In the genomic region with DNA sequence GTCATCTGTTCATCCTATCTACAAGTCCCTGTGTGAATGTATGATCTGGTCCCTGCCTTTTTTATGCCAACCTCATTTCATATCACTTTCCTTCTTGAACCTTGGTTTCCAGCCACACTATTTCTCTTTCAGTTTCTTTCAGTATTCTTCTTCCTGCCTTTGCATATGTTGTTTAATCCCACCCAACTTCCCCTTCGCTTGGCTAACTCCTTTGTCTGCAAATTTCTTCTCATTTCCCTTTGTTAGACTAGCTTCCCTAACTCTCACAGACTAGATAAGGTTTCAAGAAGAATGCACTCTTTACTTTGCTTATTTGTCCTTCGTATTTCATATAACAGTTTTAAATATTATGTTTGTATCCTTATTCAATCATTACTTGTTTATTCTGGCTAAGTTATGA, we compare ENCODE assay signal across 20 cellular contexts.
"Had no signal": no experiment of that assay in that cellular context is flagged by ENCODE, and none has a peak within 500 bp of the region (broad histone marks: within the 10 kb centered on the region; RNA-seq: fewer than 3 reads in every experiment).

No MANE protein-coding gene starts in this region.

- ATAC-seq: activated T-cell treated with anti-CD3 and anti-CD28 coated beads, Interleukin-2, amount 50 U/mL, for 4 hours; right lobe of liver; stimulated activated naive B cell treated with anti-CD40 and anti-IgM and Interleukin-4, amounts not matched to agents 10 μg/mL and 1 μg/mL and 100 μg/mL, for 72 hours had no signal

- H3K27me3 Mint-ChIP-seq: activated CD4-positive, alpha-beta memory T cell treated with anti-CD3 and anti-CD28 coated beads for 36 hours; activated naive CD8-positive, alpha-beta T cell treated with anti-CD3 and anti-CD28 coated beads for 36 hours; naive B cell; stimulated activated naive B cell treated with anti-CD40 and anti-IgM and Interleukin-4, amounts not matched to agents 10 μg/mL and 1 μg/mL and 100 μg/mL, for 72 hours had no signal

- H3K27ac ChIP-seq: esophagus muscularis mucosa, lower lobe of right lung, prostate gland, right lobe of liver, spleen had no signal

- H3K9me3 ChIP-seq: lower lobe of right lung, prostate gland, right lobe of liver had no signal

- H3K4me3 Mint-ChIP-seq: activated CD4-positive, alpha-beta memory T cell treated with anti-CD3 and anti-CD28 coated beads for 36 hours; activated naive CD8-positive, alpha-beta T cell treated with anti-CD3 and anti-CD28 coated beads for 36 hours; activated T-cell treated with anti-CD3 and anti-CD28 coated beads, Interleukin-2, amount 50 U/mL, for 4 hours; naive B cell; stimulated activated naive B cell treated with anti-CD40 and anti-IgM and Interleukin-4, amounts not matched to agents 10 μg/mL and 1 μg/mL and 100 μg/mL, for 72 hours had no signal

- H3K9me3 Mint-ChIP-seq: activated CD4-positive, alpha-beta memory T cell treated with anti-CD3 and anti-CD28 coated beads for 36 hours had no signal

- H3K36me3 Mint-ChIP-seq: activated CD4-positive, alpha-beta memory T cell treated with anti-CD3 and anti-CD28 coated beads for 36 hours; activated naive CD8-positive, alpha-beta T cell treated with anti-CD3 and anti-CD28 coated beads for 36 hours; naive B cell; stimulated activated naive B cell treated with anti-CD40 and anti-IgM and Interleukin-4, amounts not matched to agents 10 μg/mL and 1 μg/mL and 100 μg/mL, for 72 hours had no signal

- H3K36me3 ChIP-seq: esophagus muscularis mucosa, lower lobe of right lung, prostate gland, right lobe of liver, spleen had no signal

- H3K4me1 ChIP-seq: esophagus muscularis mucosa, lower lobe of right lung, prostate gland, right lobe of liver, spleen had no signal

- H3K4me1 Mint-ChIP-seq: activated naive CD8-positive, alpha-beta T cell treated with anti-CD3 and anti-CD28 coated beads for 36 hours; naive B cell; stimulated activated naive B cell treated with anti-CD40 and anti-IgM and Interleukin-4, amounts not matched to agents 10 μg/mL and 1 μg/mL and 100 μg/mL, for 72 hours had no signal

- H3K27ac Mint-ChIP-seq: activated CD4-positive, alpha-beta memory T cell treated with anti-CD3 and anti-CD28 coated beads for 36 hours; activated naive CD8-positive, alpha-beta T cell treated with anti-CD3 and anti-CD28 coated beads for 36 hours; stimulated activated naive B cell treated with anti-CD40 and anti-IgM and Interleukin-4, amounts not matched to agents 10 μg/mL and 1 μg/mL and 100 μg/mL, for 72 hours had no signal

- H3K4me3 ChIP-seq: esophagus muscularis mucosa, lower lobe of right lung, prostate gland, right lobe of liver, spleen had no signal

- DNase-seq: activated CD4-positive, alpha-beta memory T cell treated with anti-CD3 and anti-CD28 coated beads for 36 hours; activated CD4-positive, CD25-positive, alpha-beta regulatory T cell treated with anti-CD3 and anti-CD28 coated beads, Interleukin-2, amount 50 U/mL, for 72 hours; activated effector memory CD4-positive, alpha-beta T cell treated with anti-CD3 and anti-CD28 coated beads, Interleukin-2, amount 50 U/mL, for 16 hours; activated naive CD8-positive, alpha-beta T cell treated with anti-CD3 and anti-CD28 coated beads for 36 hours; activated T-cell treated with anti-CD3 and anti-CD28 coated beads, Interleukin-2, amount 50 U/mL, for 4 hours; cerebellar nuclear complex; dermis blood vessel endothelial cell; glutamatergic neuron; lower lobe of right lung; naive B cell; nucleus accumbens; right lobe of liver; spleen; stimulated activated CD4-positive, alpha-beta T cell treated with anti-CD3 and anti-CD28 coated beads, Interleukin-1b, Interleukin-23, amount 100 ng/mL, for 48 hours; stimulated activated naive B cell treated with anti-CD40 and anti-IgM and Interleukin-4, amounts not matched to agents 10 μg/mL and 1 μg/mL and 100 μg/mL, for 72 hours; substantia nigra; trophoblast cell had no signal

- H3K27me3 ChIP-seq: esophagus muscularis mucosa, right lobe of liver, spleen had no signal

- FAIRE-seq: endometrium had no signal
